ENCODE assay signal across 8 cellular contexts in genomic region chr2:33475381-33476099, GRCh38. TPM values are rescaled to one million over a fixed set of nuclear protein-coding genes. Genes with fewer than 3 reads are reported as not detected.
DNase-seq lines count a peak whose midpoint lies in the region; FAIRE-seq and TF ChIP-seq lines count a peak whose summit lies in the region.

No MANE protein-coding gene starts in this region.

- H3K4me1 ChIP-seq in SJCRH30 (peaks cover 3% of the 10 kb centered on the region; the same call in 1 of the 2 replicates), thyroid gland (peaks cover 29 to 31% of the 10 kb centered on the region in 2 donors)

- FAIRE-seq in H54 (lab: Jason Lieb, UNC) = peak; percentile 87

- peak overlapping the region; percentile 78 for H3K27ac ChIP-seq in SJCRH30
- H3K27ac ChIP-seq in thyroid gland = peak overlapping the region; percentile 91 to 95 (median 94)

- peak; percentile 74 for DNase-seq in GDM1 (lab: John Stamatoyannopoulos, UW)
- peak; percentile 54 for DNase-seq in H54 (ENCODE audit: insufficient read length, low spot score)
- DNase-seq in SJCRH30 = peak; percentile 76 to 91
- peak; percentile 64 to 95 (median 86) for DNase-seq in head of caudate nucleus
- peak; percentile 88 for DNase-seq in osteocyte (ENCODE audit: extremely low spot score, unreplicated experiment)
- DNase-seq in thyroid gland = peak; percentile 80 to 85

- no peaks in the 10 kb centered on the region for H3K27me3 Mint-ChIP-seq in activated naive CD4-positive, alpha-beta T cell treated with anti-CD3 and anti-CD28 coated beads, Interleukin-2, amount 50 U/mL, for 24 hours
- H3K27me3 Mint-ChIP-seq in osteocyte (ENCODE audit: unreplicated experiment) = no peaks in the 10 kb centered on the region

- intact Hi-C loops in head of caudate nucleus (cut with DNase I) = loop anchor here (2.0 to 5.0 kb wide), 2 partner anchors 107 to 122 kb away; partner anchors contain the start of gene FAM98A
- intact Hi-C loops in thyroid gland (cut with DNase I) = loop anchor here (10.0 kb wide), 1 partner anchor 109 kb away; no protein-coding TSS in a partner anchor

- peak overlapping the region; percentile 92 for H3K4me3 Mint-ChIP-seq in activated naive CD4-positive, alpha-beta T cell treated with anti-CD3 and anti-CD28 coated beads, Interleukin-2, amount 50 U/mL, for 24 hours
- peak overlapping the region; percentile 86 for H3K4me3 Mint-ChIP-seq in osteocyte (ENCODE audit: unreplicated experiment)

- H3K27me3 ChIP-seq in SJCRH30 (no peaks in the 10 kb centered on the region), thyroid gland (no peaks in the 10 kb centered on the region)

- TF ChIP-seq POLR2A in H54 (IDR thresholded peaks at IDR 0.05; ENCODE audit: low read depth, low read length) (no peak), thyroid gland (IDR thresholded peaks at IDR 0.05) (no peak)

- WGBS in thyroid gland, 2 donors = 7% methylated on average over 14 of the region's 14 CpGs

- H3K27ac Mint-ChIP-seq in activated naive CD4-positive, alpha-beta T cell treated with anti-CD3 and anti-CD28 coated beads, Interleukin-2, amount 50 U/mL, for 24 hours = peak overlapping the region; percentile 98
- peak overlapping the region; percentile 98 for H3K27ac Mint-ChIP-seq in osteocyte (ENCODE audit: unreplicated experiment)

- H3K4me3 ChIP-seq in SJCRH30 = peak overlapping the region; percentile 61
- peak overlapping the region; percentile 23 to 50 (median 40) for H3K4me3 ChIP-seq in thyroid gland (replicated peaks in 1 of 3)

- H3K36me3 ChIP-seq in SJCRH30 = no peaks in the 10 kb centered on the region
- H3K36me3 ChIP-seq in thyroid gland = no peaks in the 10 kb centered on the region

- peaks cover 33% of the 10 kb centered on the region for H3K4me1 Mint-ChIP-seq in activated naive CD4-positive, alpha-beta T cell treated with anti-CD3 and anti-CD28 coated beads, Interleukin-2, amount 50 U/mL, for 24 hours
- H3K4me1 Mint-ChIP-seq in osteocyte (ENCODE audit: unreplicated experiment) = peaks cover 24% of the 10 kb centered on the region

- no peaks in the 10 kb centered on the region for H3K9me3 Mint-ChIP-seq in activated naive CD4-positive, alpha-beta T cell treated with anti-CD3 and anti-CD28 coated beads, Interleukin-2, amount 50 U/mL, for 24 hours
- H3K9me3 Mint-ChIP-seq in osteocyte (ENCODE audit: unreplicated experiment) = no peaks in the 10 kb centered on the region

- TF ChIP-seq CTCF in LNCAP (IDR thresholded peaks at IDR 0.05) (peak; percentile 69), osteocyte (IDR thresholded peaks at IDR 0.05) (peak; percentile 91), thyroid gland (IDR thresholded peaks at IDR 0.05) (peak; percentile 39 to 87 (median 76))

- H3K9me3 ChIP-seq in SJCRH30 (replicated peaks) (no peaks in the 10 kb centered on the region), thyroid gland (no peaks in the 10 kb centered on the region)

- H3K36me3 Mint-ChIP-seq in activated naive CD4-positive, alpha-beta T cell treated with anti-CD3 and anti-CD28 coated beads, Interleukin-2, amount 50 U/mL, for 24 hours = no peaks in the 10 kb centered on the region
- H3K36me3 Mint-ChIP-seq in osteocyte (ENCODE audit: unreplicated experiment) = no peaks in the 10 kb centered on the region

RNA-seq across cellular contexts. Expression of gene RASGRP3, which starts 0.9 kb away (rescaled TPM):
- 2.0 and 2.8 TPM in 2 replicates for total RNA-seq in SJCRH30 (2014; rRNA removed; shearing (Covaris generic))
- 2.1 and 3.3 TPM in 2 replicates for total RNA-seq in osteocyte
- total RNA-seq in thyroid gland = 10 to 100 TPM; 30.9 to 46.9 (median 34.8) TPM

Comparison
In these comparisons a context has a peak if more than half of its experiments do, and no peak if none do; other contexts are left out.
1. Peak in every context shown above with its lines: DNase-seq, H3K4me3 ChIP-seq and H3K27ac ChIP-seq.